Comparison of ENCODE assay signal across 7 cellular contexts in the genomic region with DNA sequence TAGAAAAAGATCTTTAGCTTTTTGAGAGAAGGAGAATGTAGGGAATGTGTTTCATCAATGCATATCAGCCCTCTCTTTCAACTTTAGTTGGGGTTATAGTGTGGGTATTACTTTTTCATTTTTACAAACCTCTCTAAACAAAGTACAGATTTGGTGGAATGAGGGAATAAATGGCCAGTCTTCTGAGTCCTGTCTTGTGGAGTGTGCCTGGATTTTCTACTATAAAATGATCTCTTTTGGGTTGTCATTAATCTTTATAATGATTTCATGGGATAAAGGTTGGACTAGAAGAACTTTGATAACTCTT.
A peak's percentile ranks its signal among the peaks of the same experiment; 100 is the strongest.
DNase-seq lines count a peak whose midpoint lies in the region; ATAC-seq, FAIRE-seq and TF ChIP-seq lines count a peak whose summit lies in the region.

No MANE protein-coding gene starts in this region.

- BruUV-seq in GM12878 (replicated peaks; lab: Mats Ljungman, UMichigan): no TSS peak

- no peaks in the 10 kb centered on the region for H3K36me3 ChIP-seq in GM12878 (ENCODE audit: control insufficient read depth in 2 of 2, insufficient read depth in 2 of 2, low read length in 1 of 2)
- H3K36me3 ChIP-seq in stomach: no peaks in the 10 kb centered on the region

- no peak overlapping the region for H3K4me2 ChIP-seq in GM12878 (ENCODE audit: control insufficient read depth, insufficient read depth)

- peak; percentile 31 for FAIRE-seq in GM12878 (lab: Jason Lieb, UNC)

- H3K9ac ChIP-seq in GM12878 (ENCODE audit: control insufficient read depth, insufficient read depth, low read length): no peak overlapping the region

- H3K9me3 ChIP-seq in GM12878 (replicated peaks; ENCODE audit: control insufficient read depth, insufficient read depth, low read length) (no peaks in the 10 kb centered on the region), stomach (no peaks in the 10 kb centered on the region)

- TF ChIP-seq RAD21 in GM12878 (IDR thresholded peaks at IDR 0.05; ENCODE audit: insufficient read depth, low read depth, low read length): no peak

- H3K4me1 ChIP-seq in GM12878 (ENCODE audit: control insufficient read depth, insufficient read depth, low read length): no peaks in the 10 kb centered on the region
- H3K4me1 ChIP-seq in stomach: peaks cover 0 to 11% (median 4%) of the 10 kb centered on the region in 4 donors

- in situ Hi-C loops in GM12878 (cut with MboI): loop anchor here (10.0 kb wide), 1 partner anchor 1458 kb away; no protein-coding TSS in a partner anchor
- in situ Hi-C loops in GM13976 (cut with MboI; ENCODE audit: low sequenced_read_pairs, unreplicated experiment): no loop called here

- DNase-seq in GM12878 (ENCODE audit: low read depth, low spot score): no peak
- DNase-seq in stomach: no peak
- DNase-seq in dorsolateral prefrontal cortex: no peak
- no peak for DNase-seq in superior temporal gyrus (ENCODE audit: extremely low spot score)
- no peak for DNase-seq in GM13976 (ENCODE audit: low spot score)

- TF ChIP-seq CTCF in GM12878 (IDR thresholded peaks at IDR 0.05 in 2 of 3, conservative IDR thresholded peaks at IDR 0.05 in 1 of 3; ENCODE audit: control insufficient read depth in 2 of 3, extremely low read depth in 1 of 3, insufficient read depth in 1 of 3, low read depth in 3 of 3, low read length in 3 of 3) (no peak), stomach (IDR thresholded peaks at IDR 0.05) (no peak), dorsolateral prefrontal cortex (IDR thresholded peaks at IDR 0.05 in 54 of 56, conservative IDR thresholded peaks at IDR 0.05 in 2 of 56; ENCODE audit: low read depth in 1 of 56, partially characterized antibody in 56 of 56) (peak in 26 of 56 donors; percentile 1 to 58 (median 30)), GM13976 (IDR thresholded peaks at IDR 0.05; ENCODE audit: borderline replicate concordance, control extremely low read depth, extremely low read depth, insufficient read depth, missing control alignments) (no peak)

- no peak overlapping the region for H2AFZ ChIP-seq in GM12878 (ENCODE audit: control insufficient read depth, low read depth, low read length)

- CTCF ChIA-PET in GM12878 (lab: Yijun Ruan, JAX): interaction anchor here (0.7 to 3.5 kb wide), 14 partner anchors 10 to 1277 kb away, joined by 3 to 14 read pairs (median 6); no protein-coding TSS in a partner anchor

- H3K79me2 ChIP-seq in GM12878 (ENCODE audit: control insufficient read depth, insufficient read depth, low read length): no peaks in the 10 kb centered on the region

- SMC1A ChIA-PET in GM12878 (lab: Charles Lee; ENCODE audit: uncharacterized antibody, unreplicated experiment): interaction anchor here (0.9 to 1.7 kb wide), 5 partner anchors 10 to 154 kb away, joined by 3 to 4 read pairs (median 4); no protein-coding TSS in a partner anchor

- TF ChIP-seq EP300 in GM12878 (IDR thresholded peaks at IDR 0.05; ENCODE audit: borderline replicate concordance in 1 of 2, control insufficient read depth in 1 of 2, low read depth in 2 of 2, low read length in 2 of 2) (no peak), stomach (IDR thresholded peaks at IDR 0.05) (no peak)

- H3K27me3 ChIP-seq in GM12878 (replicated peaks in 1 of 2; ENCODE audit: control insufficient read depth in 2 of 2, insufficient read depth in 2 of 2, low read length in 1 of 2) (no peaks in the 10 kb centered on the region), stomach (no peaks in the 10 kb centered on the region), dorsolateral prefrontal cortex (no peaks in the 10 kb centered on the region)

- ATAC-seq in GM19395 (IDR thresholded peaks at IDR 0.05; ENCODE audit: unreplicated experiment): peak; percentile 36
- ATAC-seq in HG03139 (IDR thresholded peaks at IDR 0.05; ENCODE audit: unreplicated experiment): peak; percentile 14
- ATAC-seq in GM12878: peak; percentile 14; the same call in 2 of the 3 replicates

- H3K27ac ChIP-seq in GM12878 (ENCODE audit: control insufficient read depth, insufficient read depth) (no peak overlapping the region), stomach (peak overlapping the region in 3 of 5 donors; percentile 36 to 71 (median 62)), dorsolateral prefrontal cortex (peak overlapping the region in 9 of 59 donors; percentile 16 to 50 (median 40))

- H3K4me3 ChIP-seq in GM12878 (no peak overlapping the region), stomach (no peak overlapping the region), dorsolateral prefrontal cortex (peak overlapping the region in 4 of 59 donors; percentile 6 to 38 (median 8))

- POLR2A ChIA-PET in GM12878 (lab: Charles Lee): no interaction called here

- RAD21 ChIA-PET in GM12878 (lab: Charles Lee; ENCODE audit: unreplicated experiment): interaction anchor here (1.1 to 2.0 kb wide), 4 partner anchors 16 to 614 kb away, joined by 4 to 5 read pairs (median 4); no protein-coding TSS in a partner anchor

- no peak for TF ChIP-seq POLR2A in GM12878 (IDR thresholded peaks at IDR 0.05; ENCODE audit: low read depth, low read length)
- no peak for TF ChIP-seq POLR2A in stomach (IDR thresholded peaks at IDR 0.05)

- H4K20me1 ChIP-seq in GM12878 (ENCODE audit: control insufficient read depth, insufficient read depth): no peaks in the 10 kb centered on the region

- intact Hi-C loops in GM12878 (cut with micrococcal nuclease; ENCODE audit: unreplicated experiment) (loop anchor here (1.0 to 5.0 kb wide), 2 partner anchors 227 to 616 kb away; no protein-coding TSS in a partner anchor), stomach (cut with DNase I; ENCODE audit: low total_unique reads) (no loop called here), dorsolateral prefrontal cortex (cut with DNase I) (loop anchor here in 1 of 2 donors (2.0 to 5.0 kb wide), 2 partner anchors 151 to 1460 kb away; no protein-coding TSS in a partner anchor)

TF ChIP-seq in GM12878, 131 proteins besides CTCF, POLR2A, EP300 and RAD21:
- TF ChIP-seq RELA (IDR thresholded peaks at IDR 0.05; ENCODE audit: borderline replicate concordance, partially characterized antibody) (no peak), RUNX3 (IDR thresholded peaks at IDR 0.05; ENCODE audit: low read length) (no peak)
